34 cellular contexts compared by ENCODE assay signal in genomic region chr16:55467898-55468297, GRCh38. TPM values are rescaled to one million over a fixed set of nuclear protein-coding genes. Genes with fewer than 3 reads are reported as not detected.
"Had no signal": no experiment of that assay in that cellular context is flagged by ENCODE, and none has a peak within 500 bp of the region (broad histone marks: within the 10 kb centered on the region; RNA-seq: fewer than 3 reads in every experiment).

No MANE protein-coding gene starts in this region.

- H3K27ac Mint-ChIP-seq: activated CD4-positive, alpha-beta memory T cell treated with anti-CD3 and anti-CD28 coated beads for 36 hours; activated CD4-positive, alpha-beta T cell treated with anti-CD3 and anti-CD28 coated beads for 36 hours; activated CD4-positive, alpha-beta T cell treated with anti-CD3 and anti-CD28 coated beads, Interleukin-2, amount 10 ng/mL, durations not matched to agents 24 days and 14 days; activated CD8-positive, alpha-beta memory T cell treated with anti-CD3 and anti-CD28 coated beads, Interleukin-2, amount 10 ng/mL, durations not matched to agents 7 days and 5 days; activated CD8-positive, alpha-beta T cell treated with anti-CD3 and anti-CD28 coated beads, Interleukin-2, amount 10 ng/mL, durations not matched to agents 7 days and 5 days; activated naive CD4-positive, alpha-beta T cell treated with anti-CD3 and anti-CD28 coated beads for 36 hours; activated naive CD4-positive, alpha-beta T cell treated with anti-CD3 and anti-CD28 coated beads, Interleukin-2, amount 50 U/mL, for 24 hours; activated naive CD8-positive, alpha-beta T cell treated with anti-CD3 and anti-CD28 coated beads for 36 hours; activated naive CD8-positive, alpha-beta T cell treated with anti-CD3 and anti-CD28 coated beads, Interleukin-2, amount 50 U/mL, for 24 hours; activated T-helper 1 cell treated with anti-CD3 and anti-CD28 coated beads, Interleukin-12 subunit alpha, Interleukin-12 subunit beta, Interleukin-2, Interleukin-4 antibody, amounts not matched to agents 30 ng/mL and 10 ng/mL and 1 ng/mL, durations not matched to agents 14 hours and 24 hours and 36 hours; activated T-helper 2 cell treated with anti-CD3 and anti-CD28 coated beads, Interferon-gamma antibody, Interleukin-2, Interleukin-4, amounts not matched to agents 10 μg/mL and 5 μg/mL and 100 μg/mL, durations not matched to agents 14 hours and 24 hours and 36 hours; T-helper 2 cell treated with Interferon-gamma antibody and Interleukin-4, amounts not matched to agents 5 μg/mL and 100 μg/mL, for 36 hours had no signal

- ATAC-seq: activated CD4-positive, alpha-beta T cell treated with anti-CD3 and anti-CD28 coated beads for 36 hours; activated CD8-positive, alpha-beta memory T cell treated with anti-CD3 and anti-CD28 coated beads, Interleukin-2, amount 10 ng/mL, durations not matched to agents 7 days and 5 days; activated CD8-positive, alpha-beta T cell treated with anti-CD3 and anti-CD28 coated beads, Interleukin-2, amount 10 ng/mL, durations not matched to agents 7 days and 5 days; activated naive CD8-positive, alpha-beta T cell treated with anti-CD3 and anti-CD28 coated beads, Interleukin-2, amount 50 U/mL, for 24 hours; body of pancreas; esophagus mucosa; heart left ventricle; T-helper 17 cell had no signal

- DNase-seq: activated CD4-positive, alpha-beta memory T cell treated with anti-CD3 and anti-CD28 coated beads for 36 hours; activated CD4-positive, alpha-beta T cell treated with anti-CD3 and anti-CD28 coated beads for 36 hours; activated CD4-positive, alpha-beta T cell treated with anti-CD3 and anti-CD28 coated beads, Interleukin-2, amount 10 ng/mL, durations not matched to agents 24 days and 14 days; activated CD4-positive, CD25-positive, alpha-beta regulatory T cell; activated CD4-positive, CD25-positive, alpha-beta regulatory T cell treated with anti-CD3 and anti-CD28 coated beads, Interleukin-2, amount 50 U/mL, for 72 hours; activated CD8-positive, alpha-beta memory T cell treated with anti-CD3 and anti-CD28 coated beads, Interleukin-2, amount 10 ng/mL, durations not matched to agents 7 days and 5 days; activated CD8-positive, alpha-beta memory T cell treated with anti-CD3 and anti-CD28 coated beads, Interleukin-2, amount 50 U/mL, for 4 hours; activated CD8-positive, alpha-beta T cell treated with anti-CD3 and anti-CD28 coated beads, Interleukin-2, amount 10 ng/mL, durations not matched to agents 7 days and 5 days; activated effector memory CD4-positive, alpha-beta T cell treated with anti-CD3 and anti-CD28 coated beads, Interleukin-2, amount 50 U/mL, for 16 hours; activated naive CD4-positive, alpha-beta T cell treated with anti-CD3 and anti-CD28 coated beads for 36 hours; activated naive CD8-positive, alpha-beta T cell treated with anti-CD3 and anti-CD28 coated beads for 36 hours; activated naive CD8-positive, alpha-beta T cell treated with anti-CD3 and anti-CD28 coated beads, Interleukin-2, amount 50 U/mL, for 24 hours; activated T-cell treated with anti-CD3 and anti-CD28 coated beads, Interleukin-2, amount 50 U/mL, for 1 hour; activated T-cell treated with anti-CD3 and anti-CD28 coated beads, Interleukin-2, amount 50 U/mL, for 48 hours; adrenal gland; amygdala; body of pancreas; central memory CD4-positive, alpha-beta T cell; cerebellar nuclear complex; colonic mucosa; effector CD8-positive, alpha-beta T cell; foreskin fibroblast; glutamatergic neuron; heart left ventricle; T-helper 1 cell; T-helper 17 cell; T1000 had no signal

- H3K4me3 ChIP-seq: adrenal gland, body of pancreas, colonic mucosa, heart left ventricle had no signal

- H3K9me3 ChIP-seq: adrenal gland, body of pancreas, colonic mucosa, heart left ventricle had no signal

- H3K4me1 ChIP-seq: colonic mucosa had no signal

- H3K27me3 Mint-ChIP-seq: activated CD4-positive, alpha-beta T cell treated with anti-CD3 and anti-CD28 coated beads, Interleukin-2, amount 10 ng/mL, durations not matched to agents 24 days and 14 days; activated CD8-positive, alpha-beta memory T cell treated with anti-CD3 and anti-CD28 coated beads, Interleukin-2, amount 10 ng/mL, durations not matched to agents 7 days and 5 days; activated naive CD4-positive, alpha-beta T cell treated with anti-CD3 and anti-CD28 coated beads, Interleukin-2, amount 50 U/mL, for 24 hours; activated naive CD8-positive, alpha-beta T cell treated with anti-CD3 and anti-CD28 coated beads for 36 hours had no signal

- H3K27ac ChIP-seq: adrenal gland, body of pancreas, colonic mucosa, heart left ventricle had no signal

- H3K4me3 Mint-ChIP-seq: activated CD4-positive, alpha-beta memory T cell treated with anti-CD3 and anti-CD28 coated beads for 36 hours; activated CD4-positive, alpha-beta T cell treated with anti-CD3 and anti-CD28 coated beads for 36 hours; activated CD4-positive, alpha-beta T cell treated with anti-CD3 and anti-CD28 coated beads, Interleukin-2, amount 10 ng/mL, durations not matched to agents 24 days and 14 days; activated CD8-positive, alpha-beta memory T cell treated with anti-CD3 and anti-CD28 coated beads, Interleukin-2, amount 10 ng/mL, durations not matched to agents 7 days and 5 days; activated CD8-positive, alpha-beta T cell treated with anti-CD3 and anti-CD28 coated beads, Interleukin-2, amount 10 ng/mL, durations not matched to agents 7 days and 5 days; activated naive CD4-positive, alpha-beta T cell treated with anti-CD3 and anti-CD28 coated beads for 36 hours; activated naive CD4-positive, alpha-beta T cell treated with anti-CD3 and anti-CD28 coated beads, Interleukin-2, amount 50 U/mL, for 24 hours; activated naive CD8-positive, alpha-beta T cell treated with anti-CD3 and anti-CD28 coated beads for 36 hours; activated naive CD8-positive, alpha-beta T cell treated with anti-CD3 and anti-CD28 coated beads, Interleukin-2, amount 50 U/mL, for 24 hours; activated T-helper 1 cell treated with anti-CD3 and anti-CD28 coated beads, Interleukin-12 subunit alpha, Interleukin-12 subunit beta, Interleukin-2, Interleukin-4 antibody, amounts not matched to agents 30 ng/mL and 10 ng/mL and 1 ng/mL, durations not matched to agents 14 hours and 24 hours and 36 hours; T-helper 17 cell; T-helper 2 cell treated with Interferon-gamma antibody and Interleukin-4, amounts not matched to agents 5 μg/mL and 100 μg/mL, for 36 hours had no signal

- H3K4me1 Mint-ChIP-seq: activated naive CD4-positive, alpha-beta T cell treated with anti-CD3 and anti-CD28 coated beads, Interleukin-2, amount 50 U/mL, for 24 hours; activated naive CD8-positive, alpha-beta T cell treated with anti-CD3 and anti-CD28 coated beads for 36 hours had no signal

- H3K36me3 Mint-ChIP-seq: activated CD4-positive, alpha-beta memory T cell treated with anti-CD3 and anti-CD28 coated beads for 36 hours; activated CD8-positive, alpha-beta memory T cell treated with anti-CD3 and anti-CD28 coated beads, Interleukin-2, amount 10 ng/mL, durations not matched to agents 7 days and 5 days; activated naive CD4-positive, alpha-beta T cell treated with anti-CD3 and anti-CD28 coated beads, Interleukin-2, amount 50 U/mL, for 24 hours; activated naive CD8-positive, alpha-beta T cell treated with anti-CD3 and anti-CD28 coated beads for 36 hours had no signal

- H3K36me3 ChIP-seq: adrenal gland, colonic mucosa, heart left ventricle had no signal

- H3K27me3 ChIP-seq: adrenal gland, body of pancreas, colonic mucosa, heart left ventricle had no signal

- FAIRE-seq: frontal cortex had no signal

- H3K9me3 Mint-ChIP-seq: activated CD4-positive, alpha-beta memory T cell treated with anti-CD3 and anti-CD28 coated beads for 36 hours; activated CD4-positive, alpha-beta T cell treated with anti-CD3 and anti-CD28 coated beads, Interleukin-2, amount 10 ng/mL, durations not matched to agents 24 days and 14 days; activated naive CD4-positive, alpha-beta T cell treated with anti-CD3 and anti-CD28 coated beads for 36 hours; activated naive CD4-positive, alpha-beta T cell treated with anti-CD3 and anti-CD28 coated beads, Interleukin-2, amount 50 U/mL, for 24 hours; activated naive CD8-positive, alpha-beta T cell treated with anti-CD3 and anti-CD28 coated beads for 36 hours; activated naive CD8-positive, alpha-beta T cell treated with anti-CD3 and anti-CD28 coated beads, Interleukin-2, amount 50 U/mL, for 24 hours; activated T-helper 1 cell treated with anti-CD3 and anti-CD28 coated beads, Interleukin-12 subunit alpha, Interleukin-12 subunit beta, Interleukin-2, Interleukin-4 antibody, amounts not matched to agents 30 ng/mL and 10 ng/mL and 1 ng/mL, durations not matched to agents 14 hours and 24 hours and 36 hours had no signal

RNA-seq across cellular contexts. Expression of gene MMP2, which starts 11.1 kb away (rescaled TPM):
- total RNA-seq: activated CD4-positive, alpha-beta memory T cell treated with anti-CD3 and anti-CD28 coated beads for 36 hours; activated CD4-positive, alpha-beta T cell treated with anti-CD3 and anti-CD28 coated beads for 36 hours; activated CD4-positive, alpha-beta T cell treated with anti-CD3 and anti-CD28 coated beads, Interleukin-2, amount 10 ng/mL, durations not matched to agents 24 days and 14 days; activated CD8-positive, alpha-beta memory T cell treated with anti-CD3 and anti-CD28 coated beads for 36 hours; activated CD8-positive, alpha-beta memory T cell treated with anti-CD3 and anti-CD28 coated beads, Interleukin-2, amount 10 ng/mL, durations not matched to agents 7 days and 5 days; activated CD8-positive, alpha-beta T cell treated with anti-CD3 and anti-CD28 coated beads, Interleukin-2, amount 10 ng/mL, durations not matched to agents 7 days and 5 days; activated naive CD4-positive, alpha-beta T cell treated with anti-CD3 and anti-CD28 coated beads for 36 hours; activated naive CD8-positive, alpha-beta T cell treated with anti-CD3 and anti-CD28 coated beads for 36 hours; activated T-helper 1 cell treated with anti-CD3 and anti-CD28 coated beads, Interleukin-12 subunit alpha, Interleukin-12 subunit beta, Interleukin-2, Interleukin-4 antibody, amounts not matched to agents 30 ng/mL and 10 ng/mL and 1 ng/mL, durations not matched to agents 14 hours and 24 hours and 36 hours; T-helper 17 cell had no signal
